8 cellular contexts compared by ENCODE assay signal in the genomic region with DNA sequence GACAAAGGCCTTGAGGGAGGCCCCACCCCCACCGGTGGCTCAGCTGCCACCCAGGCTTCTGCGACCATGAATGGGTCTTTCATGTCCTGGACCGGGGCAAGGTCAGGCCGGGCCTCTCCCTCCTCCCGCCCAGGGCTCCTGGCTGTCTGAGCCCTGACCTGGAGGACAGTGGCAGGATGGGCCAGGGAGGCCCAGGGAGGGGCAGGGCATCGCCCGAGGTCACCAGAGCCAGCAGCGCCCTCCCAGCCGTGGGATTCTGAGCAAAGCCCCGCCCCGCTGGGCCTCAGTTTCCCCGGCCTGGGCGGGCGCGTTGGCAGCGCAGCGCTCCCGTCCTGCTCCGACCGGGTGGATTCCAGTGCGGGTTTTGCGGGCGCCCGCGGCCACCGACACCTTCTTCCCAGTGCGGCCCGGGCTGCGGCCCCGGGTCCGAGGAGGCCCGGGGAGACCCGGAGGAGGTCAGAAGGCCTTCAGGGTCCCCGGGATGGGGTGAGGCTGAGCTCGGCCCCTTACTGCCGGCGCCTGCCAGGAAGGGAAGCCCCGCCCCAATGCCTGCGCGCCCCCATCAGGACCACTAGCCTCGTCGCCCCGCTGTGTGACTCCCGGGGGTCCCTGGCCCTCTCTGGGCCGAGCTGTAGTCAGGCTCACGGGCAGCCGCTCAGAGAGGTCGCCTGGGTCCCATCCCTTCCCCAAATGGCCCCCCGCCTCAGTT. TPM values are rescaled to one million over a fixed set of nuclear protein-coding genes. Genes with fewer than 3 reads are reported as not detected.
A peak's percentile ranks its signal among the peaks of the same experiment; 100 is the strongest.
DNase-seq lines count a peak whose midpoint lies in the region; ATAC-seq and TF ChIP-seq lines count a peak whose summit lies in the region.

No MANE protein-coding gene starts in this region.

- H3K27me3 Mint-ChIP-seq in T-helper 17 cell = peaks cover 48% of the 10 kb centered on the region

- no peak overlapping the region for H3K27ac Mint-ChIP-seq in T-helper 17 cell

- WGBS in heart left ventricle, 4 donors = 2 to 3% (median 3%) methylated on average over 8 to 49 of the region's 49 CpGs

- DNase-seq in NCI-H1417 (lab: John Stamatoyannopoulos, UW) (peak; percentile 28 to 50 (median 47)), NCI-H1417 treated with DMSO at 0.1 percent for 48 hours (lab: John Stamatoyannopoulos, UW) (no peak), T-helper 17 cell (no peak), heart left ventricle (peak in 1 of 5 donors; percentile 25), GF-D8 (lab: John Stamatoyannopoulos, UW) (no peak), GM19240 (ENCODE audit: insufficient read length, low spot score) (no peak)

- H3K36me3 Mint-ChIP-seq in T-helper 17 cell (ENCODE audit: low read depth) = peaks cover 11% of the 10 kb centered on the region

- H3K4me3 ChIP-seq in heart left ventricle = peak overlapping the region; percentile 8 to 64 (median 50)
- H3K4me3 ChIP-seq in skin epidermis = peak overlapping the region in 6 of 7 experiments; percentile 1 to 30 (median 12)

- H3K4me3 Mint-ChIP-seq in T-helper 17 cell = peak overlapping the region; percentile 57

- no peak for TF ChIP-seq POLR2A in heart left ventricle (IDR thresholded peaks at IDR 0.05)

- no peak overlapping the region for H3K27ac ChIP-seq in heart left ventricle
- H3K27ac ChIP-seq in skin epidermis = no peak overlapping the region

- peaks cover 20 to 67% (median 29%) of the 10 kb centered on the region in 9 donors for H3K27me3 ChIP-seq in heart left ventricle

- no peaks in the 10 kb centered on the region for H3K36me3 ChIP-seq in heart left ventricle

- peaks cover 9% of the 10 kb centered on the region for H3K4me1 Mint-ChIP-seq in T-helper 17 cell

- no peak for TF ChIP-seq CTCF in heart left ventricle (IDR thresholded peaks at IDR 0.05)

- intact Hi-C loops in heart left ventricle (cut with DNase I) = no loop called here

- peaks cover 3 to 32% (median 12%) of the 10 kb centered on the region in 12 donors for H3K4me1 ChIP-seq in heart left ventricle

- no peak for ATAC-seq in T-helper 17 cell
- peak in 3 of 4 donors; percentile 34 to 49 (median 36) for ATAC-seq in heart left ventricle
- ATAC-seq in GM21576 (IDR thresholded peaks at IDR 0.05; ENCODE audit: unreplicated experiment) = no peak

- no peaks in the 10 kb centered on the region for H3K9me3 ChIP-seq in T-helper 17 cell (ENCODE audit: control insufficient read depth, low read length, poor library complexity, severe bottlenecking)
- H3K9me3 ChIP-seq in heart left ventricle = no peaks in the 10 kb centered on the region

RNA-seq across cellular contexts. Expression of a gene that starts 24.6 kb away (rescaled TPM):
- total RNA-seq in T-helper 17 cell (under 1 TPM; 0.20 to 0.52 TPM), heart left ventricle (10 to 100 TPM in 5 of 9 donors, 1 to 10 TPM in 4; 6.4 to 29.7 (median 10.1) TPM)
- 10 to 100 TPM in 1 of 2 donors, 1 to 10 TPM in 1; 6.0 to 16.5 TPM for polyA plus RNA-seq in heart left ventricle

RNA-seq across cellular contexts. Expression of a gene that starts 44.3 kb away (rescaled TPM):
- under 1 TPM; 0.17 to 0.31 TPM for total RNA-seq in T-helper 17 cell
- 1 to 10 TPM in 2 of 9 donors, under 1 TPM in 7; 0.15 to 1.7 (median 0.36) TPM for total RNA-seq in heart left ventricle
- polyA plus RNA-seq in heart left ventricle = under 1 TPM; 0.23 to 0.30 TPM

RNA-seq across cellular contexts. Expression of a gene that starts 49.1 kb away (rescaled TPM):
- total RNA-seq in T-helper 17 cell (not detected), heart left ventricle (10 to 100 TPM; 26.0 to 88.6 (median 42.7) TPM)
- 10 to 100 TPM; 17.5 to 65.0 TPM for polyA plus RNA-seq in heart left ventricle

RNA-seq across cellular contexts. Expression of a gene that starts 55.2 kb away (rescaled TPM):
- total RNA-seq in T-helper 17 cell (10 to 100 TPM; 14.9 to 18.3 TPM), heart left ventricle (10 to 100 TPM in 1 of 9 donors, 1 to 10 TPM in 8; 2.8 to 15.1 (median 5.8) TPM)
- 1 to 10 TPM; 6.1 to 6.2 TPM for polyA plus RNA-seq in heart left ventricle

Comparison
In these comparisons a context has a peak if more than half of its experiments do, and no peak if none do; other contexts are left out.
1. DNase-seq: peak in NCI-H1417 (3 of 3); none in NCI-H1417 treated with DMSO at 0.1 percent for 48 hours (single experiment), T-helper 17 cell (0 of 3), GF-D8 (single experiment) and GM19240 (single experiment).
2. ATAC-seq: peak in heart left ventricle (3 of 4); none in T-helper 17 cell (single experiment) and GM21576 (single experiment).
3. RNA of a gene that starts 24.6 kb away (total RNA-seq): 6.4 to 29.7 TPM in heart left ventricle; 0.20 to 0.52 TPM in T-helper 17 cell; every median in the first group is over 4 times any median in the second.
4. RNA of a gene that starts 49.1 kb away (total RNA-seq): 26.0 to 88.6 TPM in heart left ventricle; not detected in T-helper 17 cell; every median in the first group is over 10 times any median in the second.